In genomic region chr21:37986751-37987399, GRCh38 we compare ENCODE assay signal across 19 cellular contexts.
A peak's percentile ranks its signal among the peaks of the same experiment; 100 is the strongest.
DNase-seq lines count a peak whose midpoint lies in the region; ATAC-seq and TF ChIP-seq lines count a peak whose summit lies in the region.
"Had no signal": no experiment of that assay in that cellular context is flagged by ENCODE, and none has a peak within 500 bp of the region (broad histone marks: within the 10 kb centered on the region; RNA-seq: fewer than 3 reads in every experiment).

No MANE protein-coding gene starts in this region.

- TF ChIP-seq CTCF in colonic mucosa (IDR thresholded peaks at IDR 0.05) (no peak), foreskin keratinocyte (conservative IDR thresholded peaks at IDR 0.05) (no peak), spleen (IDR thresholded peaks at IDR 0.05 in 8 of 11, conservative IDR thresholded peaks at IDR 0.05 in 3 of 11) (no peak)

- no peaks in the 10 kb centered on the region for H3K36me3 ChIP-seq in colonic mucosa
- H3K36me3 ChIP-seq in spleen: no peaks in the 10 kb centered on the region
- H3K36me3 ChIP-seq: brain microvascular endothelial cell, tibial artery had no signal

- H3K4me1 ChIP-seq in colonic mucosa: no peaks in the 10 kb centered on the region
- peaks cover 20% of the 10 kb centered on the region for H3K4me1 ChIP-seq in foreskin keratinocyte
- no peaks in the 10 kb centered on the region for H3K4me1 ChIP-seq in spleen
- H3K4me1 ChIP-seq: tibial artery had no signal

- H3K27me3 Mint-ChIP-seq in activated CD8-positive, alpha-beta T cell treated with anti-CD3 and anti-CD28 coated beads, Interleukin-2, amount 10 ng/mL, durations not matched to agents 7 days and 5 days (ENCODE audit: low read depth): peaks cover 3% of the 10 kb centered on the region

- H3K36me3 Mint-ChIP-seq in activated CD8-positive, alpha-beta T cell treated with anti-CD3 and anti-CD28 coated beads, Interleukin-2, amount 10 ng/mL, durations not matched to agents 7 days and 5 days (ENCODE audit: low read depth): no peaks in the 10 kb centered on the region
- H3K36me3 Mint-ChIP-seq: activated naive CD8-positive, alpha-beta T cell treated with anti-CD3 and anti-CD28 coated beads for 36 hours; natural killer cell; stimulated activated naive B cell treated with anti-CD40 and anti-IgM and Interleukin-4, amounts not matched to agents 10 μg/mL and 1 μg/mL and 100 μg/mL, for 72 hours had no signal

- in situ Hi-C loops in G401 (cut with HindIII; ENCODE audit: low sequenced_read_pairs): no loop called here

- H3K4me3 ChIP-seq in colonic mucosa (no peak overlapping the region), spleen (no peak overlapping the region)
- H3K4me3 ChIP-seq: tibial artery had no signal

- H3K4me3 Mint-ChIP-seq in activated CD8-positive, alpha-beta T cell treated with anti-CD3 and anti-CD28 coated beads, Interleukin-2, amount 10 ng/mL, durations not matched to agents 7 days and 5 days: no peak overlapping the region
- H3K4me3 Mint-ChIP-seq: activated CD4-positive, alpha-beta T cell treated with anti-CD3 and anti-CD28 coated beads, Interleukin-2, amount 10 ng/mL, durations not matched to agents 7 days and 5 days; activated naive CD8-positive, alpha-beta T cell treated with anti-CD3 and anti-CD28 coated beads for 36 hours; natural killer cell; stimulated activated naive B cell treated with anti-CD40 and anti-IgM and Interleukin-4, amounts not matched to agents 10 μg/mL and 1 μg/mL and 100 μg/mL, for 72 hours had no signal

- H3K27ac Mint-ChIP-seq in activated CD8-positive, alpha-beta T cell treated with anti-CD3 and anti-CD28 coated beads, Interleukin-2, amount 10 ng/mL, durations not matched to agents 7 days and 5 days: no peak overlapping the region
- H3K27ac Mint-ChIP-seq: activated CD4-positive, alpha-beta T cell treated with anti-CD3 and anti-CD28 coated beads, Interleukin-2, amount 10 ng/mL, durations not matched to agents 7 days and 5 days; activated naive CD8-positive, alpha-beta T cell treated with anti-CD3 and anti-CD28 coated beads for 36 hours; natural killer cell; progenitor cell of endocrine pancreas; stimulated activated naive B cell treated with anti-CD40 and anti-IgM and Interleukin-4, amounts not matched to agents 10 μg/mL and 1 μg/mL and 100 μg/mL, for 72 hours had no signal

- H3K4me1 Mint-ChIP-seq in activated CD8-positive, alpha-beta T cell treated with anti-CD3 and anti-CD28 coated beads, Interleukin-2, amount 10 ng/mL, durations not matched to agents 7 days and 5 days (ENCODE audit: low read depth): no peaks in the 10 kb centered on the region
- H3K4me1 Mint-ChIP-seq: activated CD4-positive, alpha-beta T cell treated with anti-CD3 and anti-CD28 coated beads, Interleukin-2, amount 10 ng/mL, durations not matched to agents 7 days and 5 days; activated naive CD8-positive, alpha-beta T cell treated with anti-CD3 and anti-CD28 coated beads for 36 hours; natural killer cell; stimulated activated naive B cell treated with anti-CD40 and anti-IgM and Interleukin-4, amounts not matched to agents 10 μg/mL and 1 μg/mL and 100 μg/mL, for 72 hours had no signal

- H3K9me3 Mint-ChIP-seq in activated CD8-positive, alpha-beta T cell treated with anti-CD3 and anti-CD28 coated beads, Interleukin-2, amount 10 ng/mL, durations not matched to agents 7 days and 5 days (ENCODE audit: insufficient read depth): no peaks in the 10 kb centered on the region
- H3K9me3 Mint-ChIP-seq: activated CD4-positive, alpha-beta T cell treated with anti-CD3 and anti-CD28 coated beads, Interleukin-2, amount 10 ng/mL, durations not matched to agents 7 days and 5 days; activated naive CD8-positive, alpha-beta T cell treated with anti-CD3 and anti-CD28 coated beads for 36 hours; natural killer cell; stimulated activated naive B cell treated with anti-CD40 and anti-IgM and Interleukin-4, amounts not matched to agents 10 μg/mL and 1 μg/mL and 100 μg/mL, for 72 hours had no signal

- ATAC-seq in foreskin keratinocyte: no peak
- no peak for ATAC-seq in activated CD8-positive, alpha-beta T cell treated with anti-CD3 and anti-CD28 coated beads, Interleukin-2, amount 10 ng/mL, durations not matched to agents 7 days and 5 days
- ATAC-seq: esophagus mucosa; HCT116; natural killer cell; stimulated activated naive B cell treated with anti-CD40 and anti-IgM and Interleukin-4, amounts not matched to agents 10 μg/mL and 1 μg/mL and 100 μg/mL, for 72 hours had no signal

- H3K9me3 ChIP-seq in colonic mucosa (no peaks in the 10 kb centered on the region), spleen (no peaks in the 10 kb centered on the region)
- H3K9me3 ChIP-seq: tibial artery had no signal

- H3K27ac ChIP-seq in colonic mucosa: no peak overlapping the region
- no peak overlapping the region for H3K27ac ChIP-seq in foreskin keratinocyte
- no peak overlapping the region for H3K27ac ChIP-seq in spleen
- H3K27ac ChIP-seq: brain microvascular endothelial cell, tibial artery had no signal

- H3K9ac ChIP-seq in colonic mucosa (ENCODE audit: low read depth in 2 of 2, low read length in 2 of 2): no peak overlapping the region

- H3K27me3 ChIP-seq in colonic mucosa (peaks cover 26% of the 10 kb centered on the region), foreskin keratinocyte (peaks cover 3% of the 10 kb centered on the region), spleen (replicated peaks in 1 of 7) (peaks cover 0 to 27% (median 0%) of the 10 kb centered on the region in 7 donors)
- H3K27me3 ChIP-seq: brain microvascular endothelial cell had no signal

- 58 to 62% (median 59%) methylated on average over 5 of the region's 5 CpGs for WGBS in spleen, 5 donors

- intact Hi-C loops in colonic mucosa (cut with DNase I) (no loop called here), spleen (cut with DNase I; ENCODE audit: low total_unique reads) (no loop called here)

- no peak for TF ChIP-seq POLR2A in spleen (IDR thresholded peaks at IDR 0.05)

- CTCF ChIA-PET in activated CD8-positive, alpha-beta T cell treated with anti-CD3 and anti-CD28 coated beads, Interleukin-2, amount 10 ng/mL, durations not matched to agents 7 days and 5 days (lab: Charles Lee): no interaction called here

- DNase-seq in G401 (ENCODE audit: low spot score) (peak; percentile 55), NCI-H1436 treated with DMSO at 0.1 percent for 48 hours (lab: John Stamatoyannopoulos, UW) (peak; percentile 97), NCI-H446 (lab: John Stamatoyannopoulos, UW) (peak; percentile 77 to 93), colonic mucosa (peak; percentile 28), foreskin keratinocyte (no peak), spleen (no peak), mesenteric fat pad (ENCODE audit: low spot score) (no peak)
- no peak for DNase-seq in activated CD8-positive, alpha-beta T cell treated with anti-CD3 and anti-CD28 coated beads, Interleukin-2, amount 10 ng/mL, durations not matched to agents 7 days and 5 days
- DNase-seq: activated CD4-positive, alpha-beta T cell treated with anti-CD3 and anti-CD28 coated beads, Interleukin-2, amount 10 ng/mL, durations not matched to agents 7 days and 5 days; activated naive CD8-positive, alpha-beta T cell treated with anti-CD3 and anti-CD28 coated beads for 36 hours; activated T-cell treated with anti-CD3 and anti-CD28 coated beads, Interleukin-2, amount 50 U/mL, for 1 hour; brain microvascular endothelial cell; head of caudate nucleus; natural killer cell; stimulated activated naive B cell treated with anti-CD40 and anti-IgM and Interleukin-4, amounts not matched to agents 10 μg/mL and 1 μg/mL and 100 μg/mL, for 72 hours; tibial artery had no signal

- POLR2A ChIA-PET in activated CD8-positive, alpha-beta T cell treated with anti-CD3 and anti-CD28 coated beads, Interleukin-2, amount 10 ng/mL, durations not matched to agents 7 days and 5 days (lab: Charles Lee): no interaction called here

Comparison
In these comparisons a context has a peak if more than half of its experiments do, and no peak if none do; other contexts are left out.
1. DNase-seq: peak in G401 (single experiment), NCI-H1436 treated with DMSO at 0.1 percent for 48 hours (single experiment), NCI-H446 (2 of 2) and colonic mucosa (single experiment); none in foreskin keratinocyte (0 of 2), spleen (single experiment), mesenteric fat pad (single experiment) and activated CD8-positive, alpha-beta T cell treated with anti-CD3 and anti-CD28 coated beads, Interleukin-2, amount 10 ng/mL, durations not matched to agents 7 days and 5 days (single experiment).